8 cellular contexts compared by ENCODE assay signal in genomic region chr11:121451982-121452608, GRCh38. TPM values are rescaled to one million over a fixed set of nuclear protein-coding genes. Genes with fewer than 3 reads are reported as not detected.
A peak's percentile ranks its signal among the peaks of the same experiment; 100 is the strongest.
DNase-seq lines count a peak whose midpoint lies in the region; ATAC-seq lines count a peak whose summit lies in the region.

Gene SORL1, plus strand, starts transcription at chr11:121452314. Its CDS starts 18 bp downstream, at chr11:121452332.

- H4K8ac ChIP-seq in mesenchymal stem cell (ENCODE audit: low read length) = peak within 1 kb of the TSS; percentile 77

- ATAC-seq in HG02870 (IDR thresholded peaks at IDR 0.05; ENCODE audit: unreplicated experiment) = peak; percentile 38
- ATAC-seq in activated CD8-positive, alpha-beta T cell treated with anti-CD3 and anti-CD28 coated beads, Interleukin-2, amount 10 ng/mL, durations not matched to agents 7 days and 5 days = peak; percentile 74

- no peaks in the 10 kb centered on the region for H3K9me3 ChIP-seq in effector memory CD4-positive, alpha-beta T cell (ENCODE audit: control insufficient read depth, low read length)
- H3K9me3 ChIP-seq in mesenchymal stem cell (ENCODE audit: control insufficient read depth, low read length) = no peaks in the 10 kb centered on the region

- POLR2A ChIA-PET in activated CD8-positive, alpha-beta T cell treated with anti-CD3 and anti-CD28 coated beads, Interleukin-2, amount 10 ng/mL, durations not matched to agents 7 days and 5 days (lab: Charles Lee) = interaction anchor here (0.7 to 4.9 kb wide), 12 partner anchors 12 to 160 kb away, joined by 3 to 156 read pairs (median 4); partner anchors contain the start of gene SC5D

- no peaks in the 10 kb centered on the region for H3K27me3 ChIP-seq in effector memory CD4-positive, alpha-beta T cell (replicated peaks; ENCODE audit: control insufficient read depth, insufficient read depth, low read length, poor library complexity, severe bottlenecking)
- H3K27me3 ChIP-seq in mesenchymal stem cell (ENCODE audit: control insufficient read depth in 1 of 2, insufficient read depth in 1 of 2, low read length in 2 of 2) = peaks cover 41 to 62% of the 10 kb centered on the region in 2 experiments

- peaks cover 56% of the 10 kb centered on the region for H3K36me3 Mint-ChIP-seq in activated CD8-positive, alpha-beta T cell treated with anti-CD3 and anti-CD28 coated beads, Interleukin-2, amount 10 ng/mL, durations not matched to agents 7 days and 5 days (ENCODE audit: low read depth)

- CTCF ChIA-PET in activated CD8-positive, alpha-beta T cell treated with anti-CD3 and anti-CD28 coated beads, Interleukin-2, amount 10 ng/mL, durations not matched to agents 7 days and 5 days (lab: Charles Lee) = interaction anchor here (0.6 to 4.9 kb wide), 13 partner anchors 13 to 157 kb away, joined by 3 to 90 read pairs (median 3); no protein-coding TSS in a partner anchor

- peak within 1 kb of the TSS; percentile 97 for H3K27ac Mint-ChIP-seq in activated CD8-positive, alpha-beta T cell treated with anti-CD3 and anti-CD28 coated beads, Interleukin-2, amount 10 ng/mL, durations not matched to agents 7 days and 5 days

- H3K18ac ChIP-seq in mesenchymal stem cell (ENCODE audit: low read depth in 1 of 2, low read length in 2 of 2) = peak within 1 kb of the TSS; percentile 16 to 95

- H2BK120ac ChIP-seq in mesenchymal stem cell (ENCODE audit: low read depth, low read length) = peak within 1 kb of the TSS; percentile 52

- H3K14ac ChIP-seq in mesenchymal stem cell (ENCODE audit: low read length in 2 of 2) = peak within 1 kb of the TSS in 1 of 2 experiments; percentile 90

- peak within 1 kb of the TSS in 1 of 2 experiments; percentile 95 for H3K23ac ChIP-seq in mesenchymal stem cell (ENCODE audit: low read length in 2 of 2)

- no peaks in the 10 kb centered on the region for H3K36me3 ChIP-seq in effector memory CD4-positive, alpha-beta T cell (ENCODE audit: control insufficient read depth, insufficient read depth, low read length)
- H3K36me3 ChIP-seq in mesenchymal stem cell (ENCODE audit: control insufficient read depth in 1 of 2, insufficient read depth in 2 of 2, low read depth in 1 of 2, low read length in 2 of 2) = no peaks in the 10 kb centered on the region

- H2BK15ac ChIP-seq in mesenchymal stem cell (ENCODE audit: low read depth, poor library complexity, severe bottlenecking) = peak within 1 kb of the TSS; percentile 63

- H4K91ac ChIP-seq in mesenchymal stem cell (ENCODE audit: low read length) = peak within 1 kb of the TSS; percentile 87

- DNase-seq in NCI-H748 (lab: John Stamatoyannopoulos, UW; ENCODE audit: unreplicated experiment) (peak; percentile 76), NCI-H748 treated with DMSO at 0.1 percent for 48 hours (lab: John Stamatoyannopoulos, UW) (no peak), NCI-H2107 (lab: John Stamatoyannopoulos, UW) (peak; percentile 34), mesenchymal stem cell (peak; percentile 67)
- DNase-seq in activated CD8-positive, alpha-beta T cell treated with anti-CD3 and anti-CD28 coated beads, Interleukin-2, amount 10 ng/mL, durations not matched to agents 7 days and 5 days = peak; percentile 79
- peak; percentile 49 to 60 (median 56) for DNase-seq in effector memory CD4-positive, alpha-beta T cell
- DNase-seq in stimulated activated CD8-positive, alpha-beta memory T cell treated with anti-CD3 and anti-CD28 coated beads, Interleukin-15, amount 100 ng/mL, for 24 hours (ENCODE audit: low read depth) = peak; percentile 47

- peak within 1 kb of the TSS; percentile 85 for H3K4me3 Mint-ChIP-seq in activated CD8-positive, alpha-beta T cell treated with anti-CD3 and anti-CD28 coated beads, Interleukin-2, amount 10 ng/mL, durations not matched to agents 7 days and 5 days

- under 1% methylated on average over 59 of the region's 89 CpGs for WGBS in mesenchymal stem cell

- H3K4ac ChIP-seq in mesenchymal stem cell (ENCODE audit: low read depth in 1 of 2, low read length in 2 of 2) = peak within 1 kb of the TSS; percentile 8 to 28

- H3K27me3 Mint-ChIP-seq in activated CD8-positive, alpha-beta T cell treated with anti-CD3 and anti-CD28 coated beads, Interleukin-2, amount 10 ng/mL, durations not matched to agents 7 days and 5 days (ENCODE audit: low read depth) = no peaks in the 10 kb centered on the region

- no peak within 1 kb of the TSS for H2AK5ac ChIP-seq in mesenchymal stem cell (ENCODE audit: low read length, severe bottlenecking)

- H3K27ac ChIP-seq in effector memory CD4-positive, alpha-beta T cell (ENCODE audit: insufficient read depth, low read length, poor library complexity, severe bottlenecking) = peak within 1 kb of the TSS; percentile 83
- no peak within 1 kb of the TSS for H3K27ac ChIP-seq in mesenchymal stem cell (ENCODE audit: low read length, poor library complexity, severe bottlenecking)

- H3K9ac ChIP-seq in mesenchymal stem cell (ENCODE audit: low read length) = peak within 1 kb of the TSS; percentile 57

- H3K9me3 Mint-ChIP-seq in activated CD8-positive, alpha-beta T cell treated with anti-CD3 and anti-CD28 coated beads, Interleukin-2, amount 10 ng/mL, durations not matched to agents 7 days and 5 days (ENCODE audit: insufficient read depth) = no peaks in the 10 kb centered on the region

- H2AFZ ChIP-seq in mesenchymal stem cell (ENCODE audit: low read depth, low read length) = peak within 1 kb of the TSS; percentile 93

- peaks cover 52% of the 10 kb centered on the region for H3K4me1 ChIP-seq in effector memory CD4-positive, alpha-beta T cell (ENCODE audit: control insufficient read depth, insufficient read depth, low read length, poor library complexity, severe bottlenecking)
- H3K4me1 ChIP-seq in mesenchymal stem cell (ENCODE audit: control insufficient read depth, insufficient read depth, low read depth, low read length) = peaks cover 11% of the 10 kb centered on the region

- peak within 1 kb of the TSS in 1 of 2 experiments; percentile 84 for H2BK12ac ChIP-seq in mesenchymal stem cell (ENCODE audit: low read length in 2 of 2)

- H3K4me2 ChIP-seq in mesenchymal stem cell (ENCODE audit: low read length, poor library complexity, severe bottlenecking) = peak within 1 kb of the TSS; percentile 87

- peak within 1 kb of the TSS; percentile 4 for H2BK5ac ChIP-seq in mesenchymal stem cell (ENCODE audit: low read depth, low read length, poor library complexity, severe bottlenecking)

- no peaks in the 10 kb centered on the region for H3K79me1 ChIP-seq in mesenchymal stem cell (replicated peaks; ENCODE audit: low read length, poor library complexity, severe bottlenecking)

- peak within 1 kb of the TSS; percentile 73 for H3K4me3 ChIP-seq in effector memory CD4-positive, alpha-beta T cell (ENCODE audit: insufficient read depth, low read depth, low read length, poor library complexity, severe bottlenecking)
- H3K4me3 ChIP-seq in mesenchymal stem cell (ENCODE audit: insufficient read depth in 1 of 2, low read depth in 1 of 2, low read length in 2 of 2) = peak within 1 kb of the TSS; percentile 62 to 77

- peaks cover 86% of the 10 kb centered on the region for H3K4me1 Mint-ChIP-seq in activated CD8-positive, alpha-beta T cell treated with anti-CD3 and anti-CD28 coated beads, Interleukin-2, amount 10 ng/mL, durations not matched to agents 7 days and 5 days (ENCODE audit: low read depth)

RNA-seq across cellular contexts. Expression of gene SORL1, which starts in this region (rescaled TPM):
- total RNA-seq in activated CD8-positive, alpha-beta T cell treated with anti-CD3 and anti-CD28 coated beads, Interleukin-2, amount 10 ng/mL, durations not matched to agents 7 days and 5 days = 100 to 1,000 TPM in 1 of 2 experiments, 10 to 100 TPM in 1; 98.9 to 107 TPM
- polyA plus RNA-seq in mesenchymal stem cell (2013, experiment 1 of 2) = 0.58 TPM
- polyA plus RNA-seq in mesenchymal stem cell (2013, experiment 2 of 2) = 0.56 TPM
